In genomic region chr15:36344887-36345286, GRCh38 we compare ENCODE assay signal across 1 cellular context.
TF ChIP-seq lines count a peak whose summit lies in the region.

No MANE protein-coding gene starts in this region.

TF ChIP-seq in IMR-90, 13 proteins besides CTCF, POLR2A, EP300 and RAD21 (continued from another document):
- TF ChIP-seq, protein P1, sequence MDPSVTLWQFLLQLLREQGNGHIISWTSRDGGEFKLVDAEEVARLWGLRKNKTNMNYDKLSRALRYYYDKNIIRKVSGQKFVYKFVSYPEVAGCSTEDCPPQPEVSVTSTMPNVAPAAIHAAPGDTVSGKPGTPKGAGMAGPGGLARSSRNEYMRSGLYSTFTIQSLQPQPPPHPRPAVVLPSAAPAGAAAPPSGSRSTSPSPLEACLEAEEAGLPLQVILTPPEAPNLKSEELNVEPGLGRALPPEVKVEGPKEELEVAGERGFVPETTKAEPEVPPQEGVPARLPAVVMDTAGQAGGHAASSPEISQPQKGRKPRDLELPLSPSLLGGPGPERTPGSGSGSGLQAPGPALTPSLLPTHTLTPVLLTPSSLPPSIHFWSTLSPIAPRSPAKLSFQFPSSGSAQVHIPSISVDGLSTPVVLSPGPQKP (IDR thresholded peaks at IDR 0.05; ENCODE audit: borderline replicate concordance, low read depth, low read length): no peak
TF ChIP-seq in IMR-90: peak in this region for 0.
